In the genomic region with DNA sequence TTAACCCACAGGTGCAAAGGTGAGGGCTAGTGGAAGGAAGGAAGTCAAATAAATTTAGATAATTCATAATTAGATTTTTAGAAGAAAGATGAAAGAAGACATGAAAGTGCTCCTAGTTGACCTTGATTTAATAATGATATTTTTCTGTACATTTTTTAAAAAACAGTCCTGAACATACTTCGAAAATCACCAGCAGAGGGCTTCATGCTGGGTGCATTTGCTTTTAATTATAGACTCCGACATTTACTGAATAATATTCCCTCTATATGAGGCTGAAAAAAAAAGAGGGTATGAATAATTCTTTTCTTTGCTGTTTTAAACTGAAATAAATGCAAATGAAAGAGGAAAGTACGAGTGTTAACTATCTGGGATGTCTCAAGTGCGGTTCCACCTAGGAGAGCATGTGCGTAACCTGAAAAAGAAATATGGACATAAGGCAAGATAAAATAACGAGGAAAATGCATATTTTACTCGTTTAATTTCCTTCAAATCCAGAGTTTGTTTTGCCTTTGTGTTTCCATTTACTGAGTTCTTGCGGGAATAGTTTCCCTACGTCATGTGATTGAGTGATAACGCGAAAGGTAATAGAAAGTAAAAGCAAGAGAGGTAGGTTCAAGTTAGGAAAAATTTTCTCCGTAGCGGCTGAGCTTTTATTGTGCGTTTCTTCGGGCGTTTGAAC, we compare ENCODE assay signal across 8 cellular contexts. TPM values are rescaled to one million over a fixed set of nuclear protein-coding genes. Genes with fewer than 3 reads are reported as not detected.
DNase-seq lines count a peak whose midpoint lies in the region; ATAC-seq, FAIRE-seq and TF ChIP-seq lines count a peak whose summit lies in the region.

No MANE protein-coding gene starts in this region.

- peak; percentile 36 for DNase-seq in DMS114 treated with DMSO at 0.1 percent for 48 hours (lab: John Stamatoyannopoulos, UW; ENCODE audit: unreplicated experiment)
- DNase-seq in activated B cell treated with CpG ODN at 0.5 μM for 24 hours: no peak
- no peak for DNase-seq in tibial artery
- no peak for DNase-seq in GM12892 (ENCODE audit: insufficient read length)
- no peak for DNase-seq in AG08396 (ENCODE audit: low spot score)

- ATAC-seq in GM19328 (IDR thresholded peaks at IDR 0.05; ENCODE audit: unreplicated experiment) (peak; percentile 49), HG03439 (IDR thresholded peaks at IDR 0.05; ENCODE audit: unreplicated experiment) (peak; percentile 53), activated B cell treated with CpG ODN at 0.5 μM for 24 hours (ENCODE audit: low read depth) (no peak)

- peak overlapping the region; percentile 22 to 41 for H3K4me3 ChIP-seq in tibial artery

- no peak overlapping the region for H3K27ac ChIP-seq in tibial artery

- TF ChIP-seq POLR2A in GM12892 (IDR thresholded peaks at IDR 0.05; ENCODE audit: low read depth, low read length): no peak

- CTCF ChIA-PET in activated B cell treated with CpG ODN at 0.5 μM for 24 hours (lab: Charles Lee): interaction anchor here (0.9 to 1.0 kb wide), 2 partner anchors 535 to 1205 kb away, joined by 3 to 8 read pairs; no protein-coding TSS in a partner anchor

- TF ChIP-seq CTCF in activated B cell treated with CpG ODN at 0.5 μM for 24 hours (IDR thresholded peaks at IDR 0.05) (no peak), tibial artery (IDR thresholded peaks at IDR 0.05) (no peak)

- FAIRE-seq in islet of Langerhans (lab: Jason Lieb, UNC): peak; percentile 82
- FAIRE-seq in GM12892 (lab: Jason Lieb, UNC): no peak

- peaks cover 15% of the 10 kb centered on the region for H3K4me1 Mint-ChIP-seq in activated B cell treated with CpG ODN at 0.5 μM for 24 hours

- H3K4me3 Mint-ChIP-seq in activated B cell treated with CpG ODN at 0.5 μM for 24 hours: peak overlapping the region; percentile 87

- POLR2A ChIA-PET in activated B cell treated with CpG ODN at 0.5 μM for 24 hours (lab: Charles Lee): no interaction called here

- H3K27me3 ChIP-seq in tibial artery: peaks cover 0 to 77% of the 10 kb centered on the region in 2 donors

- H3K27ac Mint-ChIP-seq in activated B cell treated with CpG ODN at 0.5 μM for 24 hours: no peak overlapping the region

- intact Hi-C loops in activated B cell treated with CpG ODN at 0.5 μM for 24 hours (cut with micrococcal nuclease): loop anchor here (1.0 to 10.0 kb wide), 5 partner anchors 937 to 1234 kb away; no protein-coding TSS in a partner anchor
- intact Hi-C loops in tibial artery (cut with DNase I; ENCODE audit: low total_unique reads): no loop called here

- no peaks in the 10 kb centered on the region for H3K36me3 ChIP-seq in tibial artery

- no peaks in the 10 kb centered on the region for H3K36me3 Mint-ChIP-seq in activated B cell treated with CpG ODN at 0.5 μM for 24 hours (ENCODE audit: low read depth)

- H3K9me3 Mint-ChIP-seq in activated B cell treated with CpG ODN at 0.5 μM for 24 hours: no peaks in the 10 kb centered on the region

- peaks cover 0 to 18% (median 11%) of the 10 kb centered on the region in 4 donors for H3K4me1 ChIP-seq in tibial artery

- peaks cover 45% of the 10 kb centered on the region for H3K27me3 Mint-ChIP-seq in activated B cell treated with CpG ODN at 0.5 μM for 24 hours

- H3K9me3 ChIP-seq in tibial artery: no peaks in the 10 kb centered on the region

RNA-seq across cellular contexts. Expression of a gene that starts 3.1 kb away (rescaled TPM):
- total RNA-seq in activated B cell treated with CpG ODN at 0.5 μM for 24 hours: not detected in 2 replicates
- not detected for polyA plus RNA-seq in GM12892 (2012; ENCODE audit: missing spikeins)
